In the genomic region with DNA sequence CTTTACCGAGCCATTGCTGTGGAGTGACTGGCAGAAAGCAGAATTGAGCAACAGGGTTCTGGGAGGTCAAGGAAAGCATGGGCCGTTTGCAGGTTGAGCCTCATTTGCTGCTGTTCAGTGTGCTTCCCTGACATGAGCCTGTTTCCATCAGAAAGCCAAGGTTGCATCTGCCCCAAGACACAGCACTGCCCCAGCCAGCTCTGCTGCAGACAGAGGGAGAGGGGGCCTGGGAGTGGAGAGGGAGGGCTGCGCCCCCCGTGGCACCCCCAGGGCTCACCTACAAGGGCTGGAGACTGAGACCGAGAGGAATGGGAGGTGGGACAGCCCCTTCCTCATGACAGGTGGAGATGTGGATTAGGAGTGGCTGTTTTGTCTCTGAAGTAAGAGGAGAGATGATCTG, we compare ENCODE assay signal across 19 cellular contexts.
"Had no signal": no experiment of that assay in that cellular context is flagged by ENCODE, and none has a peak within 500 bp of the region (broad histone marks: within the 10 kb centered on the region; RNA-seq: fewer than 3 reads in every experiment).

No MANE protein-coding gene starts in this region.

- H3K36me3 ChIP-seq: tibial nerve, uterus had no signal

- H3K9me3 Mint-ChIP-seq: activated B cell treated with CpG ODN at 0.5 μM for 24 hours; activated CD4-positive, alpha-beta memory T cell treated with anti-CD3 and anti-CD28 coated beads for 36 hours; activated naive CD4-positive, alpha-beta T cell treated with anti-CD3 and anti-CD28 coated beads for 36 hours; activated T-cell treated with anti-CD3 and anti-CD28 coated beads, Interleukin-2, amount 50 U/mL, for 24 hours; activated T-helper 2 cell treated with anti-CD3 and anti-CD28 coated beads, Interferon-gamma antibody, Interleukin-2, Interleukin-4, amounts not matched to agents 10 μg/mL and 5 μg/mL and 100 μg/mL, durations not matched to agents 14 hours and 24 hours and 36 hours; central memory CD8-positive, alpha-beta T cell; immature natural killer cell; stimulated activated naive CD8-positive, alpha-beta T cell treated with anti-CD3 and anti-CD28 coated beads, Interleukin-15, Interleukin-2, amounts not matched to agents 100 ng/mL and 50 ng/mL, for 24 hours; T-helper 2 cell treated with Interferon-gamma antibody and Interleukin-4, amounts not matched to agents 5 μg/mL and 100 μg/mL, for 36 hours had no signal

- H3K27me3 Mint-ChIP-seq: activated T-cell treated with anti-CD3 and anti-CD28 coated beads, Interleukin-2, amount 50 U/mL, for 24 hours had no signal

- DNase-seq: activated B cell treated with CpG ODN at 0.5 μM for 24 hours; activated CD4-positive, alpha-beta memory T cell treated with anti-CD3 and anti-CD28 coated beads for 36 hours; activated CD4-positive, alpha-beta T cell treated with anti-CD3 and anti-CD28 coated beads for 4 hours; activated naive CD4-positive, alpha-beta T cell treated with anti-CD3 and anti-CD28 coated beads for 36 hours; activated T-cell treated with anti-CD3 and anti-CD28 coated beads, Interleukin-2, amount 50 U/mL, for 24 hours; brain microvascular endothelial cell; cortex of kidney; immature natural killer cell; stimulated activated CD4-positive, alpha-beta T cell treated with anti-CD3 and anti-CD28 coated beads, Interleukin-2, amount 100 ng/mL, for 48 hours; uterus had no signal

- H3K4me1 ChIP-seq: tibial nerve, uterus had no signal

- ATAC-seq: esophagus mucosa; gastrocnemius medialis; naive thymus-derived CD8-positive, alpha-beta T cell had no signal

- H3K4me3 Mint-ChIP-seq: activated B cell treated with CpG ODN at 0.5 μM for 24 hours; activated CD4-positive, alpha-beta memory T cell treated with anti-CD3 and anti-CD28 coated beads for 36 hours; activated naive CD4-positive, alpha-beta T cell treated with anti-CD3 and anti-CD28 coated beads for 36 hours; activated T-cell treated with anti-CD3 and anti-CD28 coated beads, Interleukin-2, amount 50 U/mL, for 24 hours; central memory CD8-positive, alpha-beta T cell; immature natural killer cell; naive thymus-derived CD8-positive, alpha-beta T cell; stimulated activated naive CD8-positive, alpha-beta T cell treated with anti-CD3 and anti-CD28 coated beads, Interleukin-15, Interleukin-2, amounts not matched to agents 100 ng/mL and 50 ng/mL, for 24 hours; T-helper 2 cell treated with Interferon-gamma antibody and Interleukin-4, amounts not matched to agents 5 μg/mL and 100 μg/mL, for 36 hours had no signal

- H3K36me3 Mint-ChIP-seq: activated CD4-positive, alpha-beta memory T cell treated with anti-CD3 and anti-CD28 coated beads for 36 hours; naive thymus-derived CD8-positive, alpha-beta T cell had no signal

- H3K9me3 ChIP-seq: gastrocnemius medialis, tibial nerve, uterus had no signal

- H3K27ac ChIP-seq: brain microvascular endothelial cell, gastrocnemius medialis, tibial nerve, uterus had no signal

- H3K27me3 ChIP-seq: brain microvascular endothelial cell, gastrocnemius medialis, tibial nerve, uterus had no signal

- FAIRE-seq: TTC549 had no signal

- H3K4me1 Mint-ChIP-seq: activated B cell treated with CpG ODN at 0.5 μM for 24 hours; central memory CD8-positive, alpha-beta T cell; immature natural killer cell had no signal

- H3K4me3 ChIP-seq: gastrocnemius medialis, tibial nerve, uterus had no signal

- H3K27ac Mint-ChIP-seq: activated B cell treated with CpG ODN at 0.5 μM for 24 hours; activated CD4-positive, alpha-beta memory T cell treated with anti-CD3 and anti-CD28 coated beads for 36 hours; activated naive CD4-positive, alpha-beta T cell treated with anti-CD3 and anti-CD28 coated beads for 36 hours; activated T-cell treated with anti-CD3 and anti-CD28 coated beads, Interleukin-2, amount 50 U/mL, for 24 hours; activated T-helper 2 cell treated with anti-CD3 and anti-CD28 coated beads, Interferon-gamma antibody, Interleukin-2, Interleukin-4, amounts not matched to agents 10 μg/mL and 5 μg/mL and 100 μg/mL, durations not matched to agents 14 hours and 24 hours and 36 hours; stimulated activated naive CD8-positive, alpha-beta T cell treated with anti-CD3 and anti-CD28 coated beads, Interleukin-15, Interleukin-2, amounts not matched to agents 100 ng/mL and 50 ng/mL, for 24 hours; T-helper 2 cell treated with Interferon-gamma antibody and Interleukin-4, amounts not matched to agents 5 μg/mL and 100 μg/mL, for 36 hours had no signal
